ENCODE assay signal across 16 cellular contexts in the genomic region with DNA sequence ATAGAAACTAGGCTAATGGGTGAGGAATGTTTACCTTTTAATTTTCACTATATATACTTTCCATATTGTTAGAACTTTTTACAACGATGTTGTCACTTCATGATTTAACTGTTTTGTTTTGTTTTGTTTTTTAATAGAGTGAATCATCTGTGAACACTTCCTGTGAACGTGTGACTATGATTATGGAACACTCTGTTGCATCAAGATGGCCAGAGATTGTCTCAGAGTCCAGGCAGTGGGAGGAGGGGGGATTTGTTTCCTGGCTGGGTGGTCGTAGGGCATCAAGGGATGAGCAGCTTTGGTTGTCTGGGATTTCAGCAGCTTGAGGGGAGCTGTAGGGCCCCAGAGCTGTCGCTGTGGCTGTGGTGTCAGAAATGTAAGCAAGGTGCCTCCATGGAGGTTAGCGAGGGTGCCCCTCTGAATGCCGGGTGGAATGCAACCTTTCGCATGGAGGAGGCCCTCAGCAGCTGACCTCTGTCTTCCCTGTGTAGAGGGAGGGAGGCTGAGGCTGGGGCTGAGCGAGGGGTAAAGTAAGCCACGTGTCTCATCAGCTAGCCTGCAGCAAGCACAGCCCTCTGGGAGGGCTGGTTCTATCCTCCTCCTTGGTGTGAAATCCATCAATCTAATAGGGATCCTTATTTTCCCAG. TPM values are rescaled to one million over a fixed set of nuclear protein-coding genes. Genes with fewer than 3 reads are reported as not detected.
DNase-seq lines count a peak whose midpoint lies in the region; ATAC-seq, FAIRE-seq and TF ChIP-seq lines count a peak whose summit lies in the region.
"Had no signal": no experiment of that assay in that cellular context is flagged by ENCODE, and none has a peak within 500 bp of the region (broad histone marks: within the 10 kb centered on the region; RNA-seq: fewer than 3 reads in every experiment).

No MANE protein-coding gene starts in this region.

- H3K4me2 ChIP-seq in HepG2 (ENCODE audit: low read depth, low read length): peak overlapping the region; percentile 85

- no peaks in the 10 kb centered on the region for H4K20me1 ChIP-seq in HepG2 (ENCODE audit: insufficient read depth, low read length)

- H2AFZ ChIP-seq in HepG2 (ENCODE audit: low read length): no peak overlapping the region

- POLR2A ChIA-PET in HepG2 (lab: Yijun Ruan, JAX): interaction anchor here (0.8 to 3.4 kb wide), 7 partner anchors 10 to 138 kb away, joined by 3 to 17 read pairs (median 5); partner anchors contain the start of gene SLC30A1
- POLR2A ChIA-PET in RWPE1 (lab: Yijun Ruan, JAX; ENCODE audit: low non-redundant PET): no interaction called here

- no peak for TF ChIP-seq POLR2A in HepG2 (IDR thresholded peaks at IDR 0.05; ENCODE audit: insufficient read depth in 1 of 2, low read depth in 2 of 2, low read length in 2 of 2)

- no TSS peak for BruUV-seq in HepG2 (replicated peaks; lab: Mats Ljungman, UMichigan)

- H3K4me1 Mint-ChIP-seq in HFFc6 (ENCODE audit: low read depth): peaks cover 38% of the 10 kb centered on the region

- TF ChIP-seq EP300 in HepG2 (IDR thresholded peaks at IDR 0.05; ENCODE audit: low read depth in 2 of 2, low read length in 2 of 2) (no peak), HepG2 (CRISPR knock-in tag; IDR thresholded peaks at IDR 0.05; ENCODE audit: borderline replicate concordance) (no peak)

- H3K79me2 ChIP-seq in HepG2 (ENCODE audit: insufficient read depth, low read length): no peaks in the 10 kb centered on the region

- TF ChIP-seq CTCF in HFFc6 (IDR thresholded peaks at IDR 0.05) (no peak), cardiac fibroblast (IDR thresholded peaks at IDR 0.05; ENCODE audit: low read depth, low read length) (no peak), HepG2 (CRISPR knock-in tag; IDR thresholded peaks at IDR 0.05) (peak; percentile 16; the same call in 1 of the 2 replicates), RWPE1 (conservative IDR thresholded peaks at IDR 0.05; ENCODE audit: low read depth) (no peak)

- no peaks in the 10 kb centered on the region for H3K9me3 ChIP-seq in HepG2 (ENCODE audit: low read length)
- H3K9me3 ChIP-seq: sigmoid colon had no signal

- DNase-seq in A172 (ENCODE audit: low spot score) (peak; percentile 66), HFFc6 (peak; percentile 45), cardiac fibroblast (ENCODE audit: low read depth in 2 of 2) (peak; percentile 61 to 72), HepG2 (ENCODE audit: low spot score) (peak; percentile 34), RWPE1 (ENCODE audit: low spot score) (no peak), OCI-M1 (lab: John Stamatoyannopoulos, UW) (no peak)
- DNase-seq: ACHN, activated B cell treated with CpG ODN at 0.5 μM for 24 hours, hypothalamus, MV-4-11, sigmoid colon had no signal

- H3K36me3 ChIP-seq in HepG2 (replicated peaks in 1 of 2; ENCODE audit: control insufficient read depth in 1 of 2, insufficient read depth in 2 of 2, low read length in 2 of 2): no peaks in the 10 kb centered on the region
- H3K36me3 ChIP-seq: sigmoid colon had no signal

- H3K27me3 ChIP-seq in HepG2 (ENCODE audit: control insufficient read depth in 1 of 2, insufficient read depth in 2 of 2, low read length in 2 of 2): no peaks in the 10 kb centered on the region; a peak in 1 of 5 replicates
- H3K27me3 ChIP-seq: sigmoid colon had no signal

- peak overlapping the region; percentile 3; the same call in 1 of the 2 replicates for H3K4me3 Mint-ChIP-seq in HFFc6
- H3K4me3 Mint-ChIP-seq: activated B cell treated with CpG ODN at 0.5 μM for 24 hours; activated naive CD8-positive, alpha-beta T cell; stimulated activated naive CD8-positive, alpha-beta T cell treated with anti-CD3 and anti-CD28 coated beads, Interleukin-15, Interleukin-2, amounts not matched to agents 100 ng/mL and 50 ng/mL, for 24 hours had no signal

- CTCF ChIA-PET in HepG2 (lab: Yijun Ruan, JAX; ENCODE audit: low intra/inter-chr PET ratio, low total read pairs): interaction anchor here (1.4 to 2.5 kb wide), 4 partner anchors 76 to 331 kb away, joined by 4 to 25 read pairs (median 18); partner anchors contain the start of gene SLC30A1
- CTCF ChIA-PET in RWPE1 (lab: Yijun Ruan, JAX): interaction anchor here (0.5 to 2.0 kb wide), 10 partner anchors 11 to 1070 kb away, joined by 3 to 6 read pairs (median 4); partner anchors contain the start of gene SLC30A1

- WGBS in HepG2 (ENCODE audit: low lambda C conversion rate): 4% methylated on average over 6 of the region's 9 CpGs

- H3K9me3 Mint-ChIP-seq in HFFc6: no peaks in the 10 kb centered on the region
- H3K9me3 Mint-ChIP-seq: activated B cell treated with CpG ODN at 0.5 μM for 24 hours; stimulated activated naive CD8-positive, alpha-beta T cell treated with anti-CD3 and anti-CD28 coated beads, Interleukin-15, Interleukin-2, amounts not matched to agents 100 ng/mL and 50 ng/mL, for 24 hours had no signal

- intact Hi-C loops in HepG2 (cut with micrococcal nuclease; ENCODE audit: unreplicated experiment): loop anchor here (2.0 to 5.0 kb wide), 3 partner anchors 23 to 332 kb away; no protein-coding TSS in a partner anchor

- no peak for FAIRE-seq in HepG2 (lab: Jason Lieb, UNC)
- FAIRE-seq: D721Med had no signal

- no peak overlapping the region for H3K27ac ChIP-seq in HepG2 (ENCODE audit: extremely low read length, insufficient read depth, low read length)
- H3K27ac ChIP-seq in RWPE1: no peak overlapping the region
- H3K27ac ChIP-seq: sigmoid colon had no signal

- no peak overlapping the region for H3K9ac ChIP-seq in HepG2 (ENCODE audit: insufficient read depth, low read depth, low read length)

- no peaks in the 10 kb centered on the region for H3K36me3 Mint-ChIP-seq in HFFc6 (ENCODE audit: low read depth)
- H3K36me3 Mint-ChIP-seq: activated naive CD8-positive, alpha-beta T cell had no signal

- no peak overlapping the region for H3K27ac Mint-ChIP-seq in HFFc6
- H3K27ac Mint-ChIP-seq: activated B cell treated with CpG ODN at 0.5 μM for 24 hours; activated naive CD8-positive, alpha-beta T cell; stimulated activated naive CD8-positive, alpha-beta T cell treated with anti-CD3 and anti-CD28 coated beads, Interleukin-15, Interleukin-2, amounts not matched to agents 100 ng/mL and 50 ng/mL, for 24 hours had no signal

- TF ChIP-seq RAD21 in HepG2 (CRISPR knock-in tag; IDR thresholded peaks at IDR 0.05): no peak

- peaks cover 50% of the 10 kb centered on the region for H3K4me1 ChIP-seq in HepG2 (ENCODE audit: insufficient read depth, low read length)

- ATAC-seq in HepG2 (peak; percentile 68), GM19035 (IDR thresholded peaks at IDR 0.05; ENCODE audit: unreplicated experiment) (no peak), HG03097 (IDR thresholded peaks at IDR 0.05; ENCODE audit: low FRiP score, unreplicated experiment) (no peak)

- H3K27me3 Mint-ChIP-seq in HFFc6 (ENCODE audit: insufficient read depth): peaks cover 2% of the 10 kb centered on the region

- in situ Hi-C loops in HepG2 (cut with HindIII; ENCODE audit: extremely low pct_ligation_motif_present, low pct_unique_long_range_greater_than_20kb): loop anchor here (5.0 to 10.0 kb wide), 3 partner anchors 77 to 329 kb away; partner anchors contain the start of genes SLC30A1 and TRAF5

- H3K4me3 ChIP-seq in cardiac fibroblast (replicated peaks in 1 of 2; ENCODE audit: low read depth in 2 of 2, low read length in 2 of 2) (no peak overlapping the region), HepG2 (replicated peaks in 1 of 3; ENCODE audit: insufficient read depth in 1 of 3, low read depth in 2 of 3, low read length in 3 of 3) (peak overlapping the region in 2 of 3 experiments; percentile 9 to 46; a peak in 2 of 6 replicates)

TF ChIP-seq in HepG2, 621 proteins besides CTCF, POLR2A, EP300 and RAD21 (continues in another document):
- TF ChIP-seq PITX1 (CRISPR knock-in tag; IDR thresholded peaks at IDR 0.05): 0 out of 2 replicates have a peak, but pooled peaks have one; percentile 19
- TF ChIP-seq SAP130 (CRISPR knock-in tag; IDR thresholded peaks at IDR 0.05; ENCODE audit: low read depth): peak; percentile 64
- 0 out of 2 replicates have a peak, but pooled peaks have one; percentile 26 for TF ChIP-seq ZFX (CRISPR knock-in tag; IDR thresholded peaks at IDR 0.05; ENCODE audit: low read depth)

RNA-seq across cellular contexts. Expression of gene NEK2, which starts 21.4 kb away (rescaled TPM):
- total RNA-seq in A172 (2014; rRNA removed; shearing (Covaris generic)): 83.8 and 88.5 TPM in 2 replicates
- total RNA-seq in HFFc6 (2021; fragmentation: NEBNext Ultra II Directional; extraction: Animal tissue kit (Norgen Biotek cat#: 25700)): 10 to 100 TPM; 10.2 to 28.6 (median 26.8) TPM
- total RNA-seq in HepG2 (2016; rRNA removed; fragmentation: Illumina TruSeq; extraction: Trizol): 40.8 and 57.5 TPM in 2 replicates
- total RNA-seq in HepG2 (2016; cell fraction: cytosol; rRNA removed; fragmentation: Illumina TruSeq; extraction: Trizol; ENCODE audit: low read depth): 7.0 TPM in 2 replicates
- 43.3 and 55.7 TPM in 2 replicates for total RNA-seq in HepG2 (2016; cell fraction: insoluble cytoplasmic fraction; rRNA removed; fragmentation: Illumina TruSeq; extraction: Trizol)
- 15.1 and 15.5 TPM in 2 replicates for total RNA-seq in HepG2 (2016; cell fraction: membrane; rRNA removed; fragmentation: Illumina TruSeq; extraction: Trizol)
- 16.9 and 19.9 TPM in 2 replicates for total RNA-seq in HepG2 (2016; cell fraction: nucleus; rRNA removed; fragmentation: Illumina TruSeq; extraction: Trizol)
- 6.0 and 10.9 TPM in 2 replicates for polyA plus RNA-seq in HepG2 (2011; rRNA removed)
- polyA plus RNA-seq in HepG2 (2011; cell fraction: cytosol; rRNA removed): 6.1 and 6.5 TPM in 2 replicates
- polyA plus RNA-seq in HepG2 (2011; cell fraction: nucleus; rRNA removed): 4.6 TPM in 2 replicates
- 9.8 and 17.4 TPM in 2 replicates for polyA plus RNA-seq in HepG2 (2012)
- polyA plus RNA-seq in HepG2 (2016; cell fraction: cytosol; fragmentation: Illumina TruSeq; extraction: Trizol; ENCODE audit: low read depth): 2.6 and 2.8 TPM in 2 replicates
- 41.0 and 43.9 TPM in 2 replicates for polyA plus RNA-seq in HepG2 (2016; cell fraction: insoluble cytoplasmic fraction; fragmentation: Illumina TruSeq; extraction: Trizol; ENCODE audit: low read depth)
- 5.1 and 5.7 TPM in 2 replicates for polyA plus RNA-seq in HepG2 (2016; cell fraction: membrane; fragmentation: Illumina TruSeq; extraction: Trizol; ENCODE audit: low read depth)
- polyA plus RNA-seq in HepG2 (2016; cell fraction: nucleus; fragmentation: Illumina TruSeq; extraction: Trizol; ENCODE audit: insufficient read depth, low read depth): 18.2 and 19.2 TPM in 2 replicates
- polyA minus RNA-seq in HepG2 (2011; rRNA and poly(A)+ RNA removed; ENCODE audit: low replicate concordance): 9.2 and 31.3 TPM in 2 replicates
- 9.6 and 16.1 TPM in 2 replicates for polyA minus RNA-seq in HepG2 (2011; cell fraction: cytosol; rRNA and poly(A)+ RNA removed)
- 10.6 and 16.0 TPM in 2 replicates for polyA minus RNA-seq in HepG2 (2011; cell fraction: nucleus; rRNA and poly(A)+ RNA removed)

Comparison
In these comparisons a context has a peak if more than half of its experiments do, and no peak if none do; other contexts are left out.
1. DNase-seq: peak in A172 (single experiment), HFFc6 (single experiment), cardiac fibroblast (2 of 2) and HepG2 (single experiment); none in RWPE1 (single experiment) and OCI-M1 (single experiment).
2. H3K4me3 ChIP-seq: peak in HepG2 (2 of 3); none in cardiac fibroblast (0 of 2).